14 cellular contexts compared by ENCODE assay signal in the genomic region with DNA sequence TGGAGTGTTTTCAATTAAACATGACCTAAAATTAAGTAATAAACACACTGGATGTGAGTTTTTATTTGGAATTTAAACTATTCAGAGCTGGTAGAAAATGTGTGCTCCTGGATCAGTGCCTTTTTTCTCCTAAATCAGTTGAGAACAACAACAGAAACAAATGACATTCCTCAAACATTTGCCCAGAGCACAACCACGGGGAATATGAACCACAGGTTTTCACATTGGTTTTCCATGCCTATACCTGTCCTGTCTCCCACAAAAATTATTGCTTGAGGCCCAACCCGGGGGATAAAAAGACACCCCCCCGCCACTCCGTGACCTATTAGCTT. TPM values are rescaled to one million over a fixed set of nuclear protein-coding genes. Genes with fewer than 3 reads are reported as not detected.
DNase-seq lines count a peak whose midpoint lies in the region; ATAC-seq and TF ChIP-seq lines count a peak whose summit lies in the region.
"Had no signal": no experiment of that assay in that cellular context is flagged by ENCODE, and none has a peak within 500 bp of the region (broad histone marks: within the 10 kb centered on the region; RNA-seq: fewer than 3 reads in every experiment).

No MANE protein-coding gene starts in this region.

- H3K4me1 ChIP-seq in cardiac muscle cell (ENCODE audit: low read depth) (peaks cover 11% of the 10 kb centered on the region), muscle layer of duodenum (ENCODE audit: control insufficient read depth in 1 of 2, insufficient read depth in 2 of 2, low read length in 2 of 2) (peaks cover 0 to 49% of the 10 kb centered on the region in 2 donors), upper lobe of right lung (peaks cover under 1% of the 10 kb centered on the region)

- intact Hi-C loops in left cardiac atrium (cut with DNase I): no loop called here
- intact Hi-C loops in upper lobe of right lung (cut with DNase I): no loop called here

- DNase-seq in cardiac muscle cell (ENCODE audit: low read depth in 1 of 2, low spot score in 1 of 2): no peak
- no peak for DNase-seq in left cardiac atrium
- no peak for DNase-seq in chondrocyte (ENCODE audit: low spot score)
- no peak for DNase-seq in upper lobe of right lung
- no peak for DNase-seq in activated CD8-positive, alpha-beta memory T cell treated with anti-CD3 and anti-CD28 coated beads, Interleukin-2, amount 50 U/mL, for 4 hours
- DNase-seq in superior temporal gyrus (ENCODE audit: extremely low spot score): no peak
- DNase-seq in NCI-H446 (lab: John Stamatoyannopoulos, UW): no peak
- DNase-seq: activated CD4-positive, alpha-beta T cell treated with anti-CD3 and anti-CD28 coated beads for 4 hours; activated T-cell treated with anti-CD3 and anti-CD28 coated beads, Interleukin-2, amount 50 U/mL, for 4 hours; amniotic stem cell; effector CD4-positive, alpha-beta T cell; T-helper 2 cell had no signal

- ATAC-seq in left cardiac atrium (no peak), upper lobe of right lung (no peak)
- ATAC-seq: activated T-cell treated with anti-CD3 and anti-CD28 coated beads, Interleukin-2, amount 50 U/mL, for 4 hours had no signal

- peaks cover 2% of the 10 kb centered on the region for H3K27me3 Mint-ChIP-seq in chondrocyte (ENCODE audit: low read depth)
- H3K27me3 Mint-ChIP-seq: stimulated activated memory B cell treated with anti-CD40 and anti-IgM and Interleukin-4, amounts not matched to agents 10 μg/mL and 1 μg/mL and 100 μg/mL, for 72 hours had no signal

- H3K27ac Mint-ChIP-seq in chondrocyte (ENCODE audit: unreplicated experiment): peak overlapping the region; percentile 23
- H3K27ac Mint-ChIP-seq: stimulated activated memory B cell treated with anti-CD40 and anti-IgM and Interleukin-4, amounts not matched to agents 10 μg/mL and 1 μg/mL and 100 μg/mL, for 72 hours had no signal

- H3K27me3 ChIP-seq in cardiac muscle cell: no peaks in the 10 kb centered on the region
- no peaks in the 10 kb centered on the region for H3K27me3 ChIP-seq in muscle layer of duodenum (ENCODE audit: low read depth, low read length)
- no peaks in the 10 kb centered on the region for H3K27me3 ChIP-seq in upper lobe of right lung

- H3K4me3 ChIP-seq in cardiac muscle cell: no peak overlapping the region
- peak overlapping the region in 1 of 2 donors; percentile 47 for H3K4me3 ChIP-seq in muscle layer of duodenum (ENCODE audit: low read depth in 1 of 2, low read length in 2 of 2)
- H3K4me3 ChIP-seq in upper lobe of right lung: no peak overlapping the region

- H3K9me3 ChIP-seq in cardiac muscle cell (ENCODE audit: low read depth) (no peaks in the 10 kb centered on the region), muscle layer of duodenum (ENCODE audit: control insufficient read depth in 1 of 2, low read length in 2 of 2) (no peaks in the 10 kb centered on the region), upper lobe of right lung (no peaks in the 10 kb centered on the region)

- peaks cover 23% of the 10 kb centered on the region for H3K4me1 Mint-ChIP-seq in chondrocyte (ENCODE audit: low read depth)

- H3K27ac ChIP-seq in cardiac muscle cell (peak overlapping the region; percentile 36), muscle layer of duodenum (ENCODE audit: low read length) (peak overlapping the region; percentile 70), upper lobe of right lung (peak overlapping the region; percentile 58)

- TF ChIP-seq CTCF in cardiac muscle cell (IDR thresholded peaks at IDR 0.05; ENCODE audit: low read depth, low read length) (no peak), chondrocyte (IDR thresholded peaks at IDR 0.05) (no peak), upper lobe of right lung (IDR thresholded peaks at IDR 0.05) (no peak)

- H3K4me3 Mint-ChIP-seq in chondrocyte (ENCODE audit: unreplicated experiment): no peak overlapping the region
- H3K4me3 Mint-ChIP-seq: activated T-cell treated with anti-CD3 and anti-CD28 coated beads, Interleukin-2, amount 50 U/mL, for 4 hours; stimulated activated memory B cell treated with anti-CD40 and anti-IgM and Interleukin-4, amounts not matched to agents 10 μg/mL and 1 μg/mL and 100 μg/mL, for 72 hours had no signal

- H3K9me3 Mint-ChIP-seq in chondrocyte (ENCODE audit: low read depth): no peaks in the 10 kb centered on the region
- H3K9me3 Mint-ChIP-seq: activated T-cell treated with anti-CD3 and anti-CD28 coated beads, Interleukin-2, amount 50 U/mL, for 4 hours; stimulated activated memory B cell treated with anti-CD40 and anti-IgM and Interleukin-4, amounts not matched to agents 10 μg/mL and 1 μg/mL and 100 μg/mL, for 72 hours had no signal

- peaks cover 13% of the 10 kb centered on the region for H3K36me3 Mint-ChIP-seq in chondrocyte (ENCODE audit: low read depth)

- H3K36me3 ChIP-seq in cardiac muscle cell (peaks cover 12% of the 10 kb centered on the region), muscle layer of duodenum (ENCODE audit: control insufficient read depth in 1 of 2, insufficient read depth in 2 of 2, low read length in 2 of 2) (no peaks in the 10 kb centered on the region), upper lobe of right lung (peaks cover 38% of the 10 kb centered on the region)

RNA-seq across cellular contexts. Expression of a gene that starts 6.8 kb away (rescaled TPM):
- total RNA-seq in cardiac muscle cell (16.7 and 47.5 TPM in 2 replicates), left cardiac atrium (100 to 1,000 TPM; 145 to 160 TPM), chondrocyte (88.4 to 106 TPM (median 88.8 TPM) in 3 replicates), upper lobe of right lung (86.2 TPM)
- 481 and 529 TPM in 2 replicates for polyA plus RNA-seq in cardiac muscle cell
